ENCODE assay signal across 10 cellular contexts in the genomic region with DNA sequence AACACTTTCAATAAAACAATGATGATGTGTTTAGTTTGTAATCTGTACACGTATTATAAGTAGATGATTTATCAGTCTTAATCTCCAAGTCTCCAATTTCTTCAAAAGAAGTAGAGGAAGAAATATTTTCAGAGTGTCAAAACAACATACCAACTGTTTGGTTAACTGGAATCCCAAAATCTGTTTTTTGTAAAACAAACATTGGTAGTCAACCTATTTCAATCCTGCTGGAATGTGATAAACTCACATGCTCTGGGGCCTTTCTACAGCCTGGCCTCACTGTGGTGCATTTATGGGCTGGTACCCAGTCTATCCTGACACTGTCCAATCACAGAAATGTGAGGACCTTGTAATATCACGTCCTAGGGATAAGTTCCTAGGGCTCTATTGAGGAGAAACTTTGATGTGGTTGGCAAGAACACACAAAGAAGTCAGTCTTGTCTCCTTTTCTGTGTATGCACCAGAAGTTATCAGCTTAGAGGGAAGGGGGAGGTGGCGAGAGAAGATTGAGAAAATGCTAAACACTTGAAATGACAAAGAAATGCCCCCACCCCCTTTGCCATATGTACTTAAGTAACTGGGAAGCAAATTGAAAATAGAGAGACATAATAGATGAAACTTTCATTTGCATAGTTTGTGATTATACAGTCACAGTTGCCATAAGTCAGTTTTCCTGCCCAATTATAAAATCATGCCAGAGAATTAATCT. TPM values are rescaled to one million over a fixed set of nuclear protein-coding genes. Genes with fewer than 3 reads are reported as not detected.
DNase-seq lines count a peak whose midpoint lies in the region; ATAC-seq lines count a peak whose summit lies in the region.
"Had no signal": no experiment of that assay in that cellular context is flagged by ENCODE, and none has a peak within 500 bp of the region (broad histone marks: within the 10 kb centered on the region; RNA-seq: fewer than 3 reads in every experiment).

No MANE protein-coding gene starts in this region.

- POLR2A ChIA-PET in CD8-positive, alpha-beta memory T cell (lab: Charles Lee), result interaction anchor here (1.4 kb wide), 1 partner anchor 10 kb away, joined by 6 read pairs; no protein-coding TSS in a partner anchor

- ATAC-seq in GM19395 (IDR thresholded peaks at IDR 0.05; ENCODE audit: unreplicated experiment) (peak; percentile 52), HG02981 (IDR thresholded peaks at IDR 0.05; ENCODE audit: unreplicated experiment) (peak; percentile 39)

- no peaks in the 10 kb centered on the region for H3K27me3 ChIP-seq in SJCRH30
- no peaks in the 10 kb centered on the region for H3K27me3 ChIP-seq in CD8-positive, alpha-beta memory T cell (ENCODE audit: insufficient read depth, low read length, poor library complexity, severe bottlenecking)

- H3K27ac Mint-ChIP-seq in CD8-positive, alpha-beta memory T cell, result peak overlapping the region in 1 of 8 donors; percentile 50
- H3K27ac Mint-ChIP-seq: activated naive CD4-positive, alpha-beta T cell treated with anti-CD3 and anti-CD28 coated beads, Interleukin-2, amount 50 U/mL, for 72 hours had no signal

- peaks cover 20% of the 10 kb centered on the region for H3K4me1 ChIP-seq in SJCRH30
- H3K4me1 ChIP-seq in CD8-positive, alpha-beta memory T cell (ENCODE audit: insufficient read depth, low read length), result no peaks in the 10 kb centered on the region

- no peaks in the 10 kb centered on the region for H3K9me3 Mint-ChIP-seq in CD8-positive, alpha-beta memory T cell
- H3K9me3 Mint-ChIP-seq: activated naive CD4-positive, alpha-beta T cell treated with anti-CD3 and anti-CD28 coated beads, Interleukin-2, amount 50 U/mL, for 72 hours had no signal

- no peaks in the 10 kb centered on the region for H3K36me3 Mint-ChIP-seq in CD8-positive, alpha-beta memory T cell
- H3K36me3 Mint-ChIP-seq: activated naive CD4-positive, alpha-beta T cell treated with anti-CD3 and anti-CD28 coated beads, Interleukin-2, amount 50 U/mL, for 72 hours; naive B cell had no signal

- no peaks in the 10 kb centered on the region for H3K9me3 ChIP-seq in SJCRH30 (replicated peaks)
- H3K9me3 ChIP-seq in CD8-positive, alpha-beta memory T cell (ENCODE audit: low read length), result no peaks in the 10 kb centered on the region

- peak overlapping the region; percentile 28 for H3K4me3 ChIP-seq in SJCRH30
- no peak overlapping the region for H3K4me3 ChIP-seq in CD8-positive, alpha-beta memory T cell (ENCODE audit: low read length)

- peak; percentile 20 for DNase-seq in ELR (ENCODE audit: low read depth)
- DNase-seq in SJCRH30, result peak; percentile 13 to 57
- DNase-seq in CD8-positive, alpha-beta memory T cell, result no peak
- DNase-seq in activated gamma-delta T cell treated with Interleukin-2 at 50 U/mL for 16 hours, result no peak
- no peak for DNase-seq in AML-193 (lab: John Stamatoyannopoulos, UW)
- no peak for DNase-seq in KG1 (lab: John Stamatoyannopoulos, UW)
- DNase-seq: naive B cell had no signal

- peaks cover 4 to 12% (median 10%) of the 10 kb centered on the region in 3 donors for H3K4me1 Mint-ChIP-seq in CD8-positive, alpha-beta memory T cell
- H3K4me1 Mint-ChIP-seq: naive B cell had no signal

- no peaks in the 10 kb centered on the region for H3K36me3 ChIP-seq in SJCRH30
- no peaks in the 10 kb centered on the region for H3K36me3 ChIP-seq in CD8-positive, alpha-beta memory T cell (ENCODE audit: insufficient read depth, low read length)

- H3K27me3 Mint-ChIP-seq in CD8-positive, alpha-beta memory T cell, result peaks cover 0 to 5% of the 10 kb centered on the region in 2 donors

- peak overlapping the region; percentile 89 for H3K27ac ChIP-seq in SJCRH30
- H3K27ac ChIP-seq in CD8-positive, alpha-beta memory T cell (ENCODE audit: low read depth, low read length), result no peak overlapping the region

- CTCF ChIA-PET in CD8-positive, alpha-beta memory T cell (lab: Charles Lee), result interaction anchor here (5.7 kb wide), 1 partner anchor 10 kb away, joined by 40 read pairs; no protein-coding TSS in a partner anchor

- H3K4me3 Mint-ChIP-seq in CD8-positive, alpha-beta memory T cell, result no peak overlapping the region

RNA-seq across cellular contexts. Expression of a gene that starts 47.1 kb away (rescaled TPM):
- total RNA-seq in SJCRH30 (2014; rRNA removed; shearing (Covaris generic)), result 95.9 and 112 TPM in 2 replicates
- total RNA-seq in CD8-positive, alpha-beta memory T cell, result 10 to 100 TPM; 48.4 to 48.5 TPM
- polyA plus RNA-seq in CD8-positive, alpha-beta memory T cell, result 58.0 TPM

RNA-seq across cellular contexts. Expression of a gene that starts 47.4 kb away (rescaled TPM):
- total RNA-seq in SJCRH30 (2014; rRNA removed; shearing (Covaris generic)), result 1.3 TPM in 2 replicates
- total RNA-seq in CD8-positive, alpha-beta memory T cell, result 1 to 10 TPM; 1.5 to 1.9 TPM
- not detected for polyA plus RNA-seq in CD8-positive, alpha-beta memory T cell

Comparison
In these comparisons a context has a peak if more than half of its experiments do, and no peak if none do; other contexts are left out.
1. DNase-seq: peak in ELR (single experiment) and SJCRH30 (2 of 2); none in CD8-positive, alpha-beta memory T cell (0 of 5), activated gamma-delta T cell treated with Interleukin-2 at 50 U/mL for 16 hours (single experiment), AML-193 (0 of 2) and KG1 (single experiment).